ENCODE assay signal across 8 cellular contexts in the genomic region with DNA sequence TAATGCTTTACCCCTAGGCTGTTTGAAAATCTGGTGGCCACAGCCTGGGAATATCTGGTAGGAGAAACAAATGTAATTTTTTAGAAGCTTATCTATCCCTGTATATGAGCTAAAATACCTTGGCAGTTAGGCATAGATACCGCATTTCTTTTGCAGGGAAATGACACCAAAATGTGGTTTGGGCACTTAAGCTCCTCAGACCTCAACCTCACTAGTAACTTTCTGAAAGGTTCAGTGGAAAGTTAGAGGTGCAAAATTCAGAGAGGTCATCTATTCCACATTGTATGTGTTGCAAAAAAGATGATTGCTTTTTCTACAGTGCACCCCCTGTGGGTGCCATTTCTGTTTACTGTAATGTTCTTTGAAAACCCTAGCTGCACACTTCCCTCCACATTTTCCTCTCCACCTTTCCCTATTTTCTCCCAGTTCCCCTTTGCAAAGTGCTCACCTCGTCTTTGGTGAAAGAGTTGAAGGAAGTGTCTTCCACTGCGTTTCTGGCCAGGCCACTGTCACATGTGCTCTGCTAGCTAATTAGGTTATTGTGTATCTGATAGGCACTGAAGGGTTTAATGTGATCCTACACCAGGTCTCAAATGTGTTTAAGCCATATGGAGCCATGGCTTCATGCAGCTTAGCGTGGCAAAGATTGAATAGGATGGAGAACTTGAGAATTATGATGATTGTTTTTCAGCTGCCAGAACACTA. TPM values are rescaled to one million over a fixed set of nuclear protein-coding genes. Genes with fewer than 3 reads are reported as not detected.
A peak's percentile ranks its signal among the peaks of the same experiment; 100 is the strongest.
DNase-seq lines count a peak whose midpoint lies in the region; ATAC-seq and TF ChIP-seq lines count a peak whose summit lies in the region.

No MANE protein-coding gene starts in this region.

- peak overlapping the region; percentile 91 for H3K4me2 ChIP-seq in H9 (ENCODE audit: insufficient read depth, insufficient read length, low read length)

- no peak overlapping the region for H4K91ac ChIP-seq in H9 (ENCODE audit: insufficient read length, low read depth, low read length)

- no peak for ATAC-seq in HG02588 (IDR thresholded peaks at IDR 0.05; ENCODE audit: unreplicated experiment)

- H3K27ac ChIP-seq in 22Rv1 = peak overlapping the region; percentile 91
- no peak overlapping the region for H3K27ac ChIP-seq in H9 (ENCODE audit: insufficient read length, low read depth, low read length)
- H3K27ac ChIP-seq in SK-N-MC = no peak overlapping the region
- H3K27ac ChIP-seq in esophagus muscularis mucosa (replicated peaks in 1 of 4) = peak overlapping the region; percentile 85 to 95 (median 92)

- H3K79me1 ChIP-seq in H9 (ENCODE audit: insufficient read depth, low read depth, low read length, poor library complexity, severe bottlenecking) = peaks cover 5% of the 10 kb centered on the region

- no peaks in the 10 kb centered on the region for H3K9me3 ChIP-seq in H9 (ENCODE audit: control insufficient read depth, low read depth, low read length)
- no peaks in the 10 kb centered on the region for H3K9me3 ChIP-seq in SK-N-MC (ENCODE audit: low read depth, low read length)
- no peaks in the 10 kb centered on the region for H3K9me3 ChIP-seq in esophagus muscularis mucosa

- H2BK120ac ChIP-seq in H9 (ENCODE audit: low read depth, low read length, poor library complexity, severe bottlenecking) = no peak overlapping the region

- no peak overlapping the region for H3K18ac ChIP-seq in H9 (ENCODE audit: insufficient read length, low read depth, low read length)

- H3K36me3 ChIP-seq in SK-N-MC (ENCODE audit: insufficient read depth, low read length) = peaks cover 2% of the 10 kb centered on the region; the same call in 1 of the 2 replicates
- peaks cover 0 to 5% (median 0%) of the 10 kb centered on the region in 4 donors for H3K36me3 ChIP-seq in esophagus muscularis mucosa

- H3K4me3 Mint-ChIP-seq in H9 = peak overlapping the region; percentile 82 to 89

- TF ChIP-seq CTCF in 22Rv1 (IDR thresholded peaks at IDR 0.05) (no peak), H9 (conservative IDR thresholded peaks at IDR 0.05) (no peak), esophagus muscularis mucosa (IDR thresholded peaks at IDR 0.05) (no peak), retinal pigment epithelial cell (conservative IDR thresholded peaks at IDR 0.05; ENCODE audit: low read depth, low read length) (peak; percentile 13)

- peaks cover 48 to 50% of the 10 kb centered on the region in 2 experiments for H3K4me1 Mint-ChIP-seq in H9

- H2BK5ac ChIP-seq in H9 (ENCODE audit: insufficient read length, low read length) = no peak overlapping the region

- H3K36me3 Mint-ChIP-seq in H9 (ENCODE audit: insufficient read depth in 1 of 3, low read depth in 3 of 3) = peaks cover 14 to 17% (median 14%) of the 10 kb centered on the region in 3 experiments

- no peak for TF ChIP-seq POLR2A in esophagus muscularis mucosa (IDR thresholded peaks at IDR 0.05; ENCODE audit: low read depth)

- H3T11ph ChIP-seq in H9 (ENCODE audit: low read length) = no peak overlapping the region

- H3K27ac Mint-ChIP-seq in H9 = peak overlapping the region; percentile 11 to 97 (median 40); a peak in 5 of 7 replicates

- H3K9me3 Mint-ChIP-seq in H9 = peaks cover 2 to 4% of the 10 kb centered on the region in 2 experiments; a peak in 3 of 5 replicates

- peaks cover 4% of the 10 kb centered on the region; the same call in 1 of the 2 replicates for H3K4me1 ChIP-seq in H9 (ENCODE audit: insufficient read depth, low read length)
- H3K4me1 ChIP-seq in esophagus muscularis mucosa = peaks cover 46 to 70% (median 65%) of the 10 kb centered on the region in 4 donors

- H3K9ac ChIP-seq in H9 (ENCODE audit: extremely low read depth, insufficient read length, low read length) (peak overlapping the region; percentile 92), SK-N-MC (ENCODE audit: insufficient read length) (peak overlapping the region; percentile 89)

- peaks cover 6% of the 10 kb centered on the region for H3K23me2 ChIP-seq in H9 (ENCODE audit: insufficient read length, low read depth, low read length, poor library complexity, severe bottlenecking)

- no peak overlapping the region for H2AK5ac ChIP-seq in H9 (ENCODE audit: insufficient read length, low read length)

- H4K8ac ChIP-seq in H9 (replicated peaks; ENCODE audit: insufficient read length, low read depth, low read length) = no peak overlapping the region

- H3K4me3 ChIP-seq in SK-N-MC (peak overlapping the region; percentile 84), esophagus muscularis mucosa (peak overlapping the region; percentile 65 to 82 (median 82)), retinal pigment epithelial cell (ENCODE audit: low read length) (peak overlapping the region; percentile 87)

- H3K56ac ChIP-seq in H9 (ENCODE audit: insufficient read length, low read depth, low read length) = no peak overlapping the region

- H3K27me3 Mint-ChIP-seq in H9 (ENCODE audit: low read depth) = peaks cover 3% of the 10 kb centered on the region

- H3K4ac ChIP-seq in H9 (ENCODE audit: low read depth, low read length) = no peak overlapping the region

- H4K20me1 ChIP-seq in H9 (ENCODE audit: control insufficient read depth, insufficient read depth, insufficient read length) = no peaks in the 10 kb centered on the region

- WGBS in H9 (ENCODE audit: extremely low coverage, insufficient read length, low lambda C conversion rate) = no CpG with 5 or more reads among the region's 4 CpGs
- WGBS in esophagus muscularis mucosa = 19% methylated on average over 4 of the region's 4 CpGs

- H2AFZ ChIP-seq in H9 (ENCODE audit: low read length) = no peak overlapping the region

- peaks cover 43% of the 10 kb centered on the region for H3K79me2 ChIP-seq in H9 (ENCODE audit: insufficient read depth, low read length)

- H2BK15ac ChIP-seq in H9 (ENCODE audit: low read depth, low read length) = no peak overlapping the region

- intact Hi-C loops in esophagus muscularis mucosa (cut with DNase I) = no loop called here

- H3K27me3 ChIP-seq in H9 (ENCODE audit: insufficient read depth, low read length) (no peaks in the 10 kb centered on the region), esophagus muscularis mucosa (no peaks in the 10 kb centered on the region)

- DNase-seq in H9 (no peak), SK-N-MC (ENCODE audit: low read depth, low spot score) (no peak), esophagus muscularis mucosa (ENCODE audit: extremely low spot score) (no peak), retinal pigment epithelial cell (ENCODE audit: low read depth) (no peak), 8988T (no peak), AG08396 (ENCODE audit: low spot score) (no peak)

- no peak overlapping the region for H3K23ac ChIP-seq in H9 (ENCODE audit: insufficient read length, low read depth, low read length)

- H2BK20ac ChIP-seq in H9 (ENCODE audit: low read depth, low read length, poor library complexity, severe bottlenecking) = no peak overlapping the region

- H3K14ac ChIP-seq in H9 (ENCODE audit: insufficient read depth, low read length) = no peak overlapping the region

- no peak overlapping the region for H4K5ac ChIP-seq in H9 (ENCODE audit: insufficient read length, low read depth, low read length)

- no peak overlapping the region for H2BK12ac ChIP-seq in H9 (ENCODE audit: insufficient read length, low read depth, low read length)

- no peak for TF ChIP-seq EP300 in esophagus muscularis mucosa (IDR thresholded peaks at IDR 0.05)

RNA-seq across cellular contexts. Expression of a gene that starts 1.3 kb away (rescaled TPM):
- total RNA-seq in H9 (2021) (52.8 and 54.7 TPM in 2 replicates), esophagus muscularis mucosa (10 to 100 TPM; 33.2 to 37.4 (median 36.2) TPM)

Comparison
In these comparisons a context has a peak if more than half of its experiments do, and no peak if none do; other contexts are left out.
1. H3K27ac ChIP-seq: peak in 22Rv1 (single experiment) and esophagus muscularis mucosa (4 of 4); none in H9 (single experiment) and SK-N-MC (single experiment).
2. Peak in every context shown above with its lines, with median percentiles within 50 percentile points of each other: H3K4me3 ChIP-seq.